In the genomic region with DNA sequence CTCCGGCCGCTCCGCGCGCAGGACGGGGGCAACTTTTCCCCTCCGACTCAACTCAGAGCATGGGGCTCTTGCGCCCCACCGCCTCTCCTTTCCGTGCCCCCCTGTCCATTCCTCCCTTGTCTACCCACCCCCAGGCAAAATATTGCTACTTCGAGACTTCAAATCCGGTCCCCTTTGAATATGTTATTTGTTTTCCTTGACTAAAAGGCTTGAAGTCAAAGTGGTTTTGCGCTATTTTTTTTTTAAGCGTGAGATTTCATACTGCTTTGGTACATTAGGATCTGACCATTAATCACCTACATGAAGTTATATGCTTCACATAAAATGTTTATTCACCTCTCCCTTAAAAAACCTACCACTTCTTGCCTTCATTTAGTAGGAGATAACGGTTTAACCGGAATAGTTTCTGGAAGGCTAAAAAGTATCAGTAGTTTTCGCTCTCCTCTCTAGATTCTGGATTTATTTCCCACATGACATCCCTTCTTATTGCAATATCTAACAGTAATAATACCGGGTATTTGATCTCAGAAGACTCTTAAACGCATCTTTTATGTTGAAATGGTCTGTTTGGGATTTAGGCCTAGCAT, we compare ENCODE assay signal across 8 cellular contexts. TPM values are rescaled to one million over a fixed set of nuclear protein-coding genes. Genes with fewer than 3 reads are reported as not detected.
DNase-seq lines count a peak whose midpoint lies in the region; ATAC-seq and TF ChIP-seq lines count a peak whose summit lies in the region.

No MANE protein-coding gene starts in this region.

- WGBS in trophoblast cell (ENCODE audit: extremely low coverage, insufficient coverage, insufficient read length) = no CpG with 5 or more reads among the region's 19 CpGs

- no peak for TF ChIP-seq CTCF in fibroblast of mammary gland (conservative IDR thresholded peaks at IDR 0.05; ENCODE audit: control insufficient read depth, insufficient read depth, low read depth, low read length)

- H2AFZ ChIP-seq in trophoblast cell (ENCODE audit: insufficient read depth, low read length, poor library complexity) = no peak overlapping the region

- H2BK5ac ChIP-seq in trophoblast cell (ENCODE audit: low read depth, low read length, poor library complexity) = no peak overlapping the region

- H4K91ac ChIP-seq in trophoblast cell (ENCODE audit: low read depth, low read length) = no peak overlapping the region

- H3K14ac ChIP-seq in trophoblast cell (ENCODE audit: low read length) = no peak overlapping the region

- no peaks in the 10 kb centered on the region for H3K27me3 ChIP-seq in SJCRH30
- H3K27me3 ChIP-seq in trophoblast cell (ENCODE audit: insufficient read depth, low read length) = peaks cover 42% of the 10 kb centered on the region

- no peak overlapping the region for H4K8ac ChIP-seq in trophoblast cell (ENCODE audit: low read depth, low read length)

- no peak overlapping the region for H3K18ac ChIP-seq in trophoblast cell (ENCODE audit: low read length)

- peak overlapping the region; percentile 98 for H3K4me2 ChIP-seq in trophoblast cell (ENCODE audit: low read length)

- no peak overlapping the region for H3K4ac ChIP-seq in trophoblast cell (ENCODE audit: low read depth, low read length)

- no peak overlapping the region for H2BK12ac ChIP-seq in trophoblast cell (ENCODE audit: low read length)

- H3K4me3 ChIP-seq in SJCRH30 (peak overlapping the region; percentile 92), fibroblast of mammary gland (ENCODE audit: control insufficient read depth, low read depth, low read length) (peak overlapping the region; percentile 78), trophoblast cell (ENCODE audit: low read depth, low read length) (peak overlapping the region; percentile 18)

- H3K79me2 ChIP-seq in trophoblast cell (ENCODE audit: control insufficient read depth, insufficient read depth, low read length, poor library complexity) = no peaks in the 10 kb centered on the region

- H3K9ac ChIP-seq in trophoblast cell (ENCODE audit: low read length) = no peak overlapping the region

- H2AK5ac ChIP-seq in trophoblast cell (ENCODE audit: low read length) = no peak overlapping the region

- no peaks in the 10 kb centered on the region for H3K79me1 ChIP-seq in trophoblast cell (ENCODE audit: low read length)

- H4K12ac ChIP-seq in trophoblast cell (ENCODE audit: low read depth, low read length) = no peak overlapping the region

- H2BK120ac ChIP-seq in trophoblast cell (ENCODE audit: insufficient read depth, low read length, poor library complexity) = no peak overlapping the region

- peak overlapping the region; percentile 76; the same call in 1 of the 2 replicates for H3K27ac ChIP-seq in SJCRH30
- no peak overlapping the region for H3K27ac ChIP-seq in trophoblast cell (ENCODE audit: low read depth, low read length)

- ATAC-seq in HG03520 (IDR thresholded peaks at IDR 0.05; ENCODE audit: unreplicated experiment) = no peak
- no peak for ATAC-seq in GM19455 (IDR thresholded peaks at IDR 0.05; ENCODE audit: unreplicated experiment)

- H3K36me3 ChIP-seq in SJCRH30 (peaks cover 12% of the 10 kb centered on the region), trophoblast cell (ENCODE audit: control insufficient read depth in 1 of 2, insufficient read depth in 2 of 2, low read length in 2 of 2) (no peaks in the 10 kb centered on the region)

- DNase-seq in DMS114 treated with DMSO at 0.1 percent for 48 hours (lab: John Stamatoyannopoulos, UW; ENCODE audit: unreplicated experiment) (peak; percentile 23), SJCRH30 (peak; percentile 47 to 56), fibroblast of mammary gland (ENCODE audit: low read depth) (no peak), trophoblast cell (no peak), activated gamma-delta T cell treated with Interleukin-2 at 50 U/mL for 16 hours (no peak)
- DNase-seq in activated CD8-positive, alpha-beta memory T cell treated with anti-CD3 and anti-CD28 coated beads, Interleukin-2, amount 50 U/mL, for 4 hours = no peak

- H3K9me3 ChIP-seq in SJCRH30 (replicated peaks) = no peaks in the 10 kb centered on the region
- H3K9me3 ChIP-seq in trophoblast cell (ENCODE audit: insufficient read depth, low read depth, low read length) = peaks cover 2% of the 10 kb centered on the region

- H3K4me1 ChIP-seq in SJCRH30 = peaks cover 8% of the 10 kb centered on the region
- H3K4me1 ChIP-seq in trophoblast cell (ENCODE audit: control insufficient read depth in 1 of 2, insufficient read depth in 2 of 2, low read length in 2 of 2) = peaks cover 6 to 11% of the 10 kb centered on the region in 2 experiments

- H3K23ac ChIP-seq in trophoblast cell (ENCODE audit: low read length) = no peak overlapping the region

RNA-seq across cellular contexts. Expression of a gene that starts 1.5 kb away (rescaled TPM):
- total RNA-seq in SJCRH30 (2014; rRNA removed; shearing (Covaris generic)) = 21.1 and 23.9 TPM in 2 replicates
- 0.12 and 0.23 TPM in 2 replicates for polyA plus RNA-seq in trophoblast cell (2013)

Comparison
In these comparisons a context has a peak if more than half of its experiments do, and no peak if none do; other contexts are left out.
1. DNase-seq: peak in DMS114 treated with DMSO at 0.1 percent for 48 hours (single experiment) and SJCRH30 (2 of 2); none in fibroblast of mammary gland (single experiment), trophoblast cell (0 of 2), activated gamma-delta T cell treated with Interleukin-2 at 50 U/mL for 16 hours (single experiment) and activated CD8-positive, alpha-beta memory T cell treated with anti-CD3 and anti-CD28 coated beads, Interleukin-2, amount 50 U/mL, for 4 hours (single experiment).
2. H3K4me3 ChIP-seq: peak in every context shown above with its lines; median percentile 92 in SJCRH30; 78 in fibroblast of mammary gland; 18 in trophoblast cell.